Comparison of ENCODE assay signal across 2 cellular contexts in the genomic region with DNA sequence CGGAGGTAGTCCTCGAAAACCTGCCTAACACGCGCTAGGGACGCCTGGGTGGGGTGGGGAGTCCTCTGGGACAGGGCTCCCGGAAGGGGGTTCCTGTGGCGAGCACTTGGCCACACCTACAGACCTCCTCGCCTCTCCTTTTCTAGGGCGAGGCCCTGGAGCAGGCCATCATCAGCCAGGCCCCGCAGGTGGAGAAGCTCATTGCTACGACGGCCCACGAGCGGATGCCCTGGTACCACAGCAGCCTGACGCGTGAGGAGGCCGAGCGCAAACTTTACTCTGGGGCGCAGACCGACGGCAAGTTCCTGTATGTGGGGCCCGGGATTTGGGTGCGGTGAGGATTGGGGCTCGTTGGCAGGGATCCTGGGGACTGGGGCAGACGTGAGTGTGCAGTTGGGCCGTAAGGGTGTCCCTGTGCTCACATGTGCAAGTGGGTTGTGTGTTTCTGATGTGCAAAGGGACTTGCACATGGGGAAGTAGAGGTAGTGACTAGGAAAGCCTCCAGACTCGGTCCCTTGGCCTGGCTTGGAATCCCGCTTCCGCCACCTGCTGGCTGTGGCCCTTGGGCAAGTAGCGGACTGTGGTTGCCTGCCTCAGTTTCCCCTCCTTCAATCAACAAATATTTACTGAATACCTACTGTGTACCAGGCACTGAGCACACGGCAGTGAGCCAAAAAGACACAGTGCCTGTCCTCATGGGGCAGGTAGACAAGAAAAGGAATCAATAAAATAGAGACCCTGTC.
TF ChIP-seq lines count a peak whose summit lies in the region.

No MANE protein-coding gene starts in this region.

TF ChIP-seq in GM23338, 12 proteins besides CTCF, POLR2A, EP300 and RAD21 (continues in another document):
- TF ChIP-seq POLR2AphosphoS5 (IDR thresholded peaks at IDR 0.05; ENCODE audit: low read depth) (no peak), EZH2 (IDR thresholded peaks at IDR 0.05; ENCODE audit: low read depth, unreplicated experiment) (no peak), STAT1 (IDR thresholded peaks at IDR 0.05; ENCODE audit: unreplicated experiment) (no peak), ZNF114 (CRISPR knock-in tag; IDR thresholded peaks at IDR 0.05) (no peak), CREB1 (CRISPR knock-in tag; IDR thresholded peaks at IDR 0.05; ENCODE audit: low read depth) (no peak), ZNF331 (CRISPR knock-in tag; IDR thresholded peaks at IDR 0.05; ENCODE audit: low read depth) (no peak), EZH2phosphoT487 (IDR thresholded peaks at IDR 0.05; ENCODE audit: unreplicated experiment) (no peak), JUNB (IDR thresholded peaks at IDR 0.05; ENCODE audit: unreplicated experiment) (no peak), NANOG (IDR thresholded peaks at IDR 0.05; ENCODE audit: borderline replicate concordance) (no peak)
- TF ChIP-seq, protein P1, sequence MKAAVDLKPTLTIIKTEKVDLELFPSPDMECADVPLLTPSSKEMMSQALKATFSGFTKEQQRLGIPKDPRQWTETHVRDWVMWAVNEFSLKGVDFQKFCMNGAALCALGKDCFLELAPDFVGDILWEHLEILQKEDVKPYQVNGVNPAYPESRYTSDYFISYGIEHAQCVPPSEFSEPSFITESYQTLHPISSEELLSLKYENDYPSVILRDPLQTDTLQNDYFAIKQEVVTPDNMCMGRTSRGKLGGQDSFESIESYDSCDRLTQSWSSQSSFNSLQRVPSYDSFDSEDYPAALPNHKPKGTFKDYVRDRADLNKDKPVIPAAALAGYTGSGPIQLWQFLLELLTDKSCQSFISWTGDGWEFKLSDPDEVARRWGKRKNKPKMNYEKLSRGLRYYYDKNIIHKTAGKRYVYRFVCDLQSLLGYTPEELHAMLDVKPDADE (IDR thresholded peaks at IDR 0.05): no peak
- TF ChIP-seq, protein P2, sequence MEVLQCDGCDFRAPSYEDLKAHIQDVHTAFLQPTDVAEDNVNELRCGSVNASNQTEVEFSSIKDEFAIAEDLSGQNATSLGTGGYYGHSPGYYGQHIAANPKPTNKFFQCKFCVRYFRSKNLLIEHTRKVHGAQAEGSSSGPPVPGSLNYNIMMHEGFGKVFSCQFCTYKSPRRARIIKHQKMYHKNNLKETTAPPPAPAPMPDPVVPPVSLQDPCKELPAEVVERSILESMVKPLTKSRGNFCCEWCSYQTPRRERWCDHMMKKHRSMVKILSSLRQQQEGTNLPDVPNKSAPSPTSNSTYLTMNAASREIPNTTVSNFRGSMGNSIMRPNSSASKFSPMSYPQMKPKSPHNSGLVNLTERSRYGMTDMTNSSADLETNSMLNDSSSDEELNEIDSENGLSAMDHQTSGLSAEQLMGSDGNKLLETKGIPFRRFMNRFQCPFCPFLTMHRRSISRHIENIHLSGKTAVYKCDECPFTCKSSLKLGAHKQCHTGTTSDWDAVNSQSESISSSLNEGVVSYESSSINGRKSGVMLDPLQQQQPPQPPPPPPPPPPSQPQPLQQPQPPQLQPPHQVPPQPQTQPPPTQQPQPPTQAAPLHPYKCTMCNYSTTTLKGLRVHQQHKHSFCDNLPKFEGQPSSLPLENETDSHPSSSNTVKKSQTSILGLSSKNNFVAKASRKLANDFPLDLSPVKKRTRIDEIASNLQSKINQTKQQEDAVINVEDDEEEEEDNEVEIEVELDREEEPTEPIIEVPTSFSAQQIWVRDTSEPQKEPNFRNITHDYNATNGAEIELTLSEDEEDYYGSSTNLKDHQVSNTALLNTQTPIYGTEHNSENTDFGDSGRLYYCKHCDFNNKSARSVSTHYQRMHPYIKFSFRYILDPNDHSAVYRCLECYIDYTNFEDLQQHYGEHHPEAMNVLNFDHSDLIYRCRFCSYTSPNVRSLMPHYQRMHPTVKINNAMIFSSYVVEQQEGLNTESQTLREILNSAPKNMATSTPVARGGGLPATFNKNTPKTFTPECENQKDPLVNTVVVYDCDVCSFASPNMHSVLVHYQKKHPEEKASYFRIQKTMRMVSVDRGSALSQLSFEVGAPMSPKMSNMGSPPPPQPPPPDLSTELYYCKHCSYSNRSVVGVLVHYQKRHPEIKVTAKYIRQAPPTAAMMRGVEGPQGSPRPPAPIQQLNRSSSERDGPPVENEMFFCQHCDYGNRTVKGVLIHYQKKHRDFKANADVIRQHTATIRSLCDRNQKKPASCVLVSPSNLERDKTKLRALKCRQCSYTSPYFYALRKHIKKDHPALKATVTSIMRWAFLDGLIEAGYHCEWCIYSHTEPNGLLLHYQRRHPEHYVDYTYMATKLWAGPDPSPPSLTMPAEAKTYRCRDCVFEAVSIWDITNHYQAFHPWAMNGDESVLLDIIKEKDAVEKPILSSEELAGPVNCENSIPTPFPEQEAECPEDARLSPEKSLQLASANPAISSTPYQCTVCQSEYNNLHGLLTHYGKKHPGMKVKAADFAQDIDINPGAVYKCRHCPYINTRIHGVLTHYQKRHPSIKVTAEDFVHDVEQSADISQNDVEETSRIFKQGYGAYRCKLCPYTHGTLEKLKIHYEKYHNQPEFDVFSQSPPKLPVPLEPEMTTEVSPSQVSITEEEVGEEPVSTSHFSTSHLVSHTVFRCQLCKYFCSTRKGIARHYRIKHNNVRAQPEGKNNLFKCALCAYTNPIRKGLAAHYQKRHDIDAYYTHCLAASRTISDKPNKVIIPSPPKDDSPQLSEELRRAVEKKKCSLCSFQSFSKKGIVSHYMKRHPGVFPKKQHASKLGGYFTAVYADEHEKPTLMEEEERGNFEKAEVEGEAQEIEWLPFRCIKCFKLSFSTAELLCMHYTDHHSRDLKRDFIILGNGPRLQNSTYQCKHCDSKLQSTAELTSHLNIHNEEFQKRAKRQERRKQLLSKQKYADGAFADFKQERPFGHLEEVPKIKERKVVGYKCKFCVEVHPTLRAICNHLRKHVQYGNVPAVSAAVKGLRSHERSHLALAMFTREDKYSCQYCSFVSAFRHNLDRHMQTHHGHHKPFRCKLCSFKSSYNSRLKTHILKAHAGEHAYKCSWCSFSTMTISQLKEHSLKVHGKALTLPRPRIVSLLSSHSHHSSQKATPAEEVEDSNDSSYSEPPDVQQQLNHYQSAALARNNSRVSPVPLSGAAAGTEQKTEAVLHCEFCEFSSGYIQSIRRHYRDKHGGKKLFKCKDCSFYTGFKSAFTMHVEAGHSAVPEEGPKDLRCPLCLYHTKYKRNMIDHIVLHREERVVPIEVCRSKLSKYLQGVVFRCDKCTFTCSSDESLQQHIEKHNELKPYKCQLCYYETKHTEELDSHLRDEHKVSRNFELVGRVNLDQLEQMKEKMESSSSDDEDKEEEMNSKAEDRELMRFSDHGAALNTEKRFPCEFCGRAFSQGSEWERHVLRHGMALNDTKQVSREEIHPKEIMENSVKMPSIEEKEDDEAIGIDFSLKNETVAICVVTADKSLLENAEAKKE (CRISPR knock-in tag; IDR thresholded peaks at IDR 0.05): no peak

TF ChIP-seq in K562, 482 proteins besides CTCF, POLR2A, EP300 and RAD21:
- TF ChIP-seq, protein P3, sequence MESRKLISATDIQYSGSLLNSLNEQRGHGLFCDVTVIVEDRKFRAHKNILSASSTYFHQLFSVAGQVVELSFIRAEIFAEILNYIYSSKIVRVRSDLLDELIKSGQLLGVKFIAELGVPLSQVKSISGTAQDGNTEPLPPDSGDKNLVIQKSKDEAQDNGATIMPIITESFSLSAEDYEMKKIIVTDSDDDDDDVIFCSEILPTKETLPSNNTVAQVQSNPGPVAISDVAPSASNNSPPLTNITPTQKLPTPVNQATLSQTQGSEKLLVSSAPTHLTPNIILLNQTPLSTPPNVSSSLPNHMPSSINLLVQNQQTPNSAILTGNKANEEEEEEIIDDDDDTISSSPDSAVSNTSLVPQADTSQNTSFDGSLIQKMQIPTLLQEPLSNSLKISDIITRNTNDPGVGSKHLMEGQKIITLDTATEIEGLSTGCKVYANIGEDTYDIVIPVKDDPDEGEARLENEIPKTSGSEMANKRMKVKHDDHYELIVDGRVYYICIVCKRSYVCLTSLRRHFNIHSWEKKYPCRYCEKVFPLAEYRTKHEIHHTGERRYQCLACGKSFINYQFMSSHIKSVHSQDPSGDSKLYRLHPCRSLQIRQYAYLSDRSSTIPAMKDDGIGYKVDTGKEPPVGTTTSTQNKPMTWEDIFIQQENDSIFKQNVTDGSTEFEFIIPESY (CRISPR knock-in tag; IDR thresholded peaks at IDR 0.05): peak; percentile 33; the same call in 1 of the 2 replicates
- TF ChIP-seq DPF2 (IDR thresholded peaks at IDR 0.05): no peak
